11 cellular contexts compared by ENCODE assay signal in the genomic region with DNA sequence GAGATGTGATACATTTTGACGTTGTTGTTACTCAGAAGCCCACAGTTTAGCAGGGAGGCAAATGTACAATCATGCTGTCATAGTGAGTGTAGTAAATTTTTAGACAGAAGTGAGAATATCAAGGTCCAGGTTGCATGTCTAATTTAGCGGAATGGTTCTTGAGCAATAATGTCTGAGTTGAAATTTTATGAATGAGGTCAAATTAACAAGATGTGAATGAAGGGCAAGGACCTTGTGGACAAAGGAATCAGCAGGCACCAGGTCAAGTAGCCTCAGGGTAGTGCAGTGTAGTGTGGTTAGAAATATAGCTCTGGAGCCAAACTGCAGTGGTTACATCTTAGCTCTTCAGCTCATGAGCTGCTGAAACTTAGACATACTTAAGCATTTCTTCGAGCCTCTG. TPM values are rescaled to one million over a fixed set of nuclear protein-coding genes. Genes with fewer than 3 reads are reported as not detected.
DNase-seq lines count a peak whose midpoint lies in the region; ATAC-seq and TF ChIP-seq lines count a peak whose summit lies in the region.
"Had no signal": no experiment of that assay in that cellular context is flagged by ENCODE, and none has a peak within 500 bp of the region (broad histone marks: within the 10 kb centered on the region; RNA-seq: fewer than 3 reads in every experiment).

No MANE protein-coding gene starts in this region.

- H3K9me3 Mint-ChIP-seq in stimulated activated naive CD8-positive, alpha-beta T cell treated with anti-CD3 and anti-CD28 coated beads, Interleukin-15, Interleukin-2, amounts not matched to agents 100 ng/mL and 50 ng/mL, for 24 hours = peaks cover 10% of the 10 kb centered on the region
- H3K9me3 Mint-ChIP-seq in activated CD4-positive, alpha-beta memory T cell treated with anti-CD3 and anti-CD28 coated beads for 36 hours = peaks cover 5% of the 10 kb centered on the region

- no peak for ATAC-seq in stimulated activated naive CD8-positive, alpha-beta T cell treated with anti-CD3 and anti-CD28 coated beads, Interleukin-15, Interleukin-2, amounts not matched to agents 100 U/mL and 50 U/mL, for 24 hours
- ATAC-seq in GM18907 (IDR thresholded peaks at IDR 0.05; ENCODE audit: unreplicated experiment) (no peak), HG03460 (IDR thresholded peaks at IDR 0.05; ENCODE audit: unreplicated experiment) (no peak)

- in situ Hi-C loops in GM13977 (cut with MboI; ENCODE audit: low pct_unique_long_range_greater_than_20kb, low sequenced_read_pairs, unreplicated experiment) = no loop called here

- CTCF ChIA-PET in activated CD4-positive, alpha-beta memory T cell treated with anti-CD3 and anti-CD28 coated beads for 36 hours (lab: Charles Lee) = interaction anchor here (0.6 to 2.3 kb wide), 9 partner anchors 12 to 214 kb away, joined by 3 to 16 read pairs (median 4); partner anchors contain the start of genes TNFSF15 and TNFSF8

- no peak for TF ChIP-seq CTCF in GM13977 (IDR thresholded peaks at IDR 0.05; ENCODE audit: extremely low read depth, insufficient read depth, missing control alignments)

- peak overlapping the region; percentile 12 for H3K4me3 Mint-ChIP-seq in stimulated activated naive CD8-positive, alpha-beta T cell treated with anti-CD3 and anti-CD28 coated beads, Interleukin-15, Interleukin-2, amounts not matched to agents 100 ng/mL and 50 ng/mL, for 24 hours
- no peak overlapping the region for H3K4me3 Mint-ChIP-seq in activated CD4-positive, alpha-beta memory T cell treated with anti-CD3 and anti-CD28 coated beads for 36 hours

- no peaks in the 10 kb centered on the region for H3K27me3 Mint-ChIP-seq in stimulated activated naive CD8-positive, alpha-beta T cell treated with anti-CD3 and anti-CD28 coated beads, Interleukin-15, Interleukin-2, amounts not matched to agents 100 ng/mL and 50 ng/mL, for 24 hours
- H3K27me3 Mint-ChIP-seq in activated CD4-positive, alpha-beta memory T cell treated with anti-CD3 and anti-CD28 coated beads for 36 hours = no peaks in the 10 kb centered on the region

- DNase-seq in stimulated activated naive CD8-positive, alpha-beta T cell treated with anti-CD3 and anti-CD28 coated beads, Interleukin-15, Interleukin-2, amounts not matched to agents 100 U/mL and 50 U/mL, for 24 hours = no peak
- no peak for DNase-seq in activated CD4-positive, alpha-beta memory T cell treated with anti-CD3 and anti-CD28 coated beads for 36 hours
- DNase-seq in glomerular visceral epithelial cell (ENCODE audit: extremely low spot score) (peak; percentile 33), GM13977 (ENCODE audit: low spot score) (no peak), amniotic stem cell (lab: John Stamatoyannopoulos, UW) (no peak)
- DNase-seq: activated CD8-positive, alpha-beta memory T cell treated with anti-CD3 and anti-CD28 coated beads, Interleukin-2, amount 50 U/mL, for 48 hours had no signal

- peaks cover 13% of the 10 kb centered on the region for H3K36me3 Mint-ChIP-seq in stimulated activated naive CD8-positive, alpha-beta T cell treated with anti-CD3 and anti-CD28 coated beads, Interleukin-15, Interleukin-2, amounts not matched to agents 100 ng/mL and 50 ng/mL, for 24 hours (ENCODE audit: low read depth)
- peaks cover 5% of the 10 kb centered on the region for H3K36me3 Mint-ChIP-seq in activated CD4-positive, alpha-beta memory T cell treated with anti-CD3 and anti-CD28 coated beads for 36 hours

- intact Hi-C loops in activated CD4-positive, alpha-beta memory T cell treated with anti-CD3 and anti-CD28 coated beads for 36 hours (cut with micrococcal nuclease) = loop anchor here (1.0 to 10.0 kb wide), 7 partner anchors 15 to 409 kb away; partner anchors contain the start of gene TNFSF8

- POLR2A ChIA-PET in activated CD4-positive, alpha-beta memory T cell treated with anti-CD3 and anti-CD28 coated beads for 36 hours (lab: Charles Lee) = interaction anchor here (1.1 to 1.6 kb wide), 6 partner anchors 15 to 203 kb away, joined by 4 to 11 read pairs (median 8); partner anchors contain the start of gene TNFSF8

- peak overlapping the region; percentile 93 for H3K27ac Mint-ChIP-seq in stimulated activated naive CD8-positive, alpha-beta T cell treated with anti-CD3 and anti-CD28 coated beads, Interleukin-15, Interleukin-2, amounts not matched to agents 100 ng/mL and 50 ng/mL, for 24 hours
- peak overlapping the region; percentile 77 for H3K27ac Mint-ChIP-seq in activated CD4-positive, alpha-beta memory T cell treated with anti-CD3 and anti-CD28 coated beads for 36 hours

- no peaks in the 10 kb centered on the region for H3K4me1 Mint-ChIP-seq in stimulated activated naive CD8-positive, alpha-beta T cell treated with anti-CD3 and anti-CD28 coated beads, Interleukin-15, Interleukin-2, amounts not matched to agents 100 ng/mL and 50 ng/mL, for 24 hours (ENCODE audit: low read depth)
- H3K4me1 Mint-ChIP-seq in activated CD4-positive, alpha-beta memory T cell treated with anti-CD3 and anti-CD28 coated beads for 36 hours (ENCODE audit: low read depth) = peaks cover 59% of the 10 kb centered on the region

RNA-seq across cellular contexts. Expression of gene TNFSF8, which starts 36.2 kb away (rescaled TPM):
- total RNA-seq in activated CD4-positive, alpha-beta memory T cell treated with anti-CD3 and anti-CD28 coated beads for 36 hours = 10 to 100 TPM; 37.9 to 38.7 TPM
- total RNA-seq: dermis microvascular lymphatic vessel endothelial cell, pulmonary artery endothelial cell had no signal
